9 cellular contexts compared by ENCODE assay signal in the genomic region with DNA sequence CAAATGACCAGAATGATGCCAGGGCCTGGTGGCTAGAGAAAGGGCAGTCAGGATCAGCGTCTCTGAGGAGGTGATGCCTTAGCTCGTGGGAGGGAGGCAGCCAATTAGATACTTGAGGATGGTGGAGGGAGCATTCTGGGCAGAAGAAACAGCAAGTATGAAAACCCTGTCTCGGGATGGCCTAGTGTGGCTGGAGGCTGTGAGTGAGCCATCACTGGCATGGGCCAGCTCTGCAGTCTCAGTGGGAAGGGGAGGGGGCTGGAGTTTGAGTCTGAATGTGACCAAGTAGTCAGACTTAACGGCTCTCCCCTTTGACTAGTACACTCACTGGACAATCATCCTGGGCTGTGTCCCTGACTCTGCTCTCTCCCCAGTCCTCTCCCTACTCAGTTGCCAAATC. TPM values are rescaled to one million over a fixed set of nuclear protein-coding genes. Genes with fewer than 3 reads are reported as not detected.
"Had no signal": no experiment of that assay in that cellular context is flagged by ENCODE, and none has a peak within 500 bp of the region (broad histone marks: within the 10 kb centered on the region; RNA-seq: fewer than 3 reads in every experiment).

No MANE protein-coding gene starts in this region.

- H3K4me3 ChIP-seq: GM23338, K562 had no signal

- H3K4me2 ChIP-seq: GM23338 had no signal

- H3K27ac ChIP-seq: HL-60 had no signal

- ATAC-seq: GM23338, HepG2, K562 had no signal

- H2AFZ ChIP-seq: GM23338 had no signal

- DNase-seq: H9, HCEC 1CT, KG1 had no signal

RNA-seq across cellular contexts. Expression of gene CNGA2, which starts 7.1 kb away (rescaled TPM):
- total RNA-seq: GM23338, H1, H9, HepG2, HT1080, K562 had no signal
- polyA plus RNA-seq: GM23338, H1, HepG2, K562 had no signal

RNA-seq across cellular contexts. Expression of gene FATE1, which starts 25.8 kb away (rescaled TPM):
- total RNA-seq: H1, H9, HepG2, HT1080, K562 had no signal
- polyA plus RNA-seq: GM23338, HepG2, K562 had no signal

RNA-seq across cellular contexts. Expression of gene PRRG3, which starts 46.3 kb away (rescaled TPM):
- total RNA-seq: HepG2, HT1080, K562 had no signal
- polyA plus RNA-seq: HepG2, K562 had no signal
